8 cellular contexts compared by ENCODE assay signal in the genomic region with DNA sequence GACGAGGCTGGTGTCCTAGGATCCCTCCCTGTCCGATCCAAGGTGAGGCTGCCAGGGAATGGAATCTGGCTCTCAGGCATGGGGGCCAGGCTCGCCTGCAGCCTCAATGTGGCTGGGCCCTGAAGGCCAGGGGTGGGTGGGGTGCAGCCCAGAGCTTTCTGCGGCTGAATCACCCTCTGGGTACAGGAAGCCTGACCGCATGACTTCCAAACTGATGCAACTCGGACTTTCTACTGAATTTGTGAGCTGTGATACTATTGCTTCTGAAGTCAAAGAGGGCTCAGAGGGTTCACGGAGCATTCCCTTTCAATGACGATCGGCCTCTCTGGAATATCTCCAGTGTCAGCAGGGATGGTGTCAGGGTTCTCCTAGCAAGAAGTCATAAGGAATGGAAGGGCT.
DNase-seq lines count a peak whose midpoint lies in the region; ATAC-seq and FAIRE-seq lines count a peak whose summit lies in the region.
"Had no signal": no experiment of that assay in that cellular context is flagged by ENCODE, and none has a peak within 500 bp of the region (broad histone marks: within the 10 kb centered on the region; RNA-seq: fewer than 3 reads in every experiment).

No MANE protein-coding gene starts in this region.

- intact Hi-C loops in left colon (cut with DNase I, micrococcal nuclease) = no loop called here

- FAIRE-seq in RCC 7860 (lab: Jason Lieb, UNC) = no peak

- ATAC-seq in left colon = no peak
- no peak for ATAC-seq in HG03439 (IDR thresholded peaks at IDR 0.05; ENCODE audit: unreplicated experiment)

- WGBS in adipose tissue, 3 donors = 43 to 86% (median 46%) methylated on average over 9 of the region's 9 CpGs

- peak; percentile 98 for DNase-seq in LHCN-M2 (ENCODE audit: low read depth)
- peak; percentile 22 to 61 for DNase-seq in left colon
- peak; percentile 99 for DNase-seq in stromal cell of bone marrow (ENCODE audit: low read depth)
- DNase-seq in hypothalamus (lab: John Stamatoyannopoulos, UW) = no peak
- DNase-seq in RCC 7860 (ENCODE audit: low spot score) = no peak

- H3K27ac ChIP-seq in adipose tissue (ENCODE audit: low read depth, low read length) = peak overlapping the region; percentile 73
- H3K27ac ChIP-seq: SJCRH30 had no signal

Comparison
In these comparisons a context has a peak if more than half of its experiments do, and no peak if none do; other contexts are left out.
1. DNase-seq: peak in LHCN-M2 (single experiment), left colon (2 of 2) and stromal cell of bone marrow (single experiment); none in hypothalamus (0 of 51) and RCC 7860 (single experiment).